In the genomic region with DNA sequence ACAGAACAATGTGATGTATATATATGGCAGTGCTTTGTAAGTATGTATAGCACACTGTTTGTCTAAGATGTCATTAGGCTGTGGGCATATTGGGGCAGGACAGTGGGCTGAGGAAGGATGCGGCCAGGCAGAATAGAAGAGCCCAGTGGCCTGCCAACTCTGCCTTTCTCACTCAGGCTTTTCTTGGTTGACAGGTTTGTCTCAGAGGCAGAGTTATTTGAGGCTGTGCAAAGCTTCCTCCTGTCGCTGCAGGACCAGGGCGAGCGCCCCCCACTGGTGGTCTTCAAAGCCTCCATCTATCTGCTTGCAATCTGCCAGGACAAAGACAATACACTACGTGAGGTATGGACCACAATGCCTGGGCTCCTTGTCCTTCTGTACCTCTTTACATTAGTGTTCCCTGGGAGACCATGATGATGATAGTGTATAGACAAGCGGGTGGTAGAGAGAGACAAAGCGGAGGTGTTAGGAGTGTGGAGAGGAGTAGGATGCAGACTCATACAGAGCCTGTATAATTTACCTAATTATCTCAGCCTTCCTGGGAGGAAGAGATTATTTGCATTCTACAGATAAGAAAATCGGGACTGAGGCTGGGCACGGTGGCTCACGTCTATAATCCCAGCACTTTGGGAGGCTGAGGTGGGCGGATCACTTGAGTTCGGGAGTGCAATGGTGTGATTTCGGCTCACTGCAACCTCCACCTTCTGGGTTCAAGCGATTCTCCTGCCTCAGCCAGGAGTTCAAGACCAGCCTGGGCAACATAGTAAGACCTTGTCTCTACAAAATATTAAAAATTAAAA, we compare ENCODE assay signal across 8 cellular contexts. TPM values are rescaled to one million over a fixed set of nuclear protein-coding genes. Genes with fewer than 3 reads are reported as not detected.
DNase-seq lines count a peak whose midpoint lies in the region; ATAC-seq and TF ChIP-seq lines count a peak whose summit lies in the region.
"Had no signal": no experiment of that assay in that cellular context is flagged by ENCODE, and none has a peak within 500 bp of the region (broad histone marks: within the 10 kb centered on the region; RNA-seq: fewer than 3 reads in every experiment).

No MANE protein-coding gene starts in this region.

- peak; percentile 83 for TF ChIP-seq CTCF in GM12874 (IDR thresholded peaks at IDR 0.05; ENCODE audit: insufficient read depth, low read depth, low read length)
- peak; percentile 38 for TF ChIP-seq CTCF in kidney epithelial cell (IDR thresholded peaks at IDR 0.05; ENCODE audit: insufficient read depth, low read length, poor library complexity, severe bottlenecking)

- no peaks in the 10 kb centered on the region for H3K27me3 ChIP-seq in kidney epithelial cell (ENCODE audit: control insufficient read depth, insufficient read depth, low read length)
- H3K27me3 ChIP-seq: SJSA1 had no signal

- peak; percentile 42 for ATAC-seq in activated T-helper 17 cell treated with anti-CD3 and anti-CD28 coated beads, Interleukin-2, amount 50 U/mL, for 72 hours (replicated peaks)
- no peak for ATAC-seq in HG03571 (IDR thresholded peaks at IDR 0.05; ENCODE audit: unreplicated experiment)
- ATAC-seq in HG03442 (IDR thresholded peaks at IDR 0.05; ENCODE audit: unreplicated experiment) = no peak

- DNase-seq in NCI-H1694 treated with DMSO at 0.1 percent for 48 hours (lab: John Stamatoyannopoulos, UW) (peak; percentile 32), kidney epithelial cell (ENCODE audit: low read depth) (no peak), mesenteric fat pad (ENCODE audit: low spot score) (no peak)

- no peak overlapping the region for H3K4me3 ChIP-seq in kidney epithelial cell (ENCODE audit: low read depth, low read length)
- H3K4me3 ChIP-seq: SJSA1 had no signal

- H3K36me3 ChIP-seq in kidney epithelial cell (ENCODE audit: control insufficient read depth, insufficient read depth, low read length) = no peaks in the 10 kb centered on the region
- H3K36me3 ChIP-seq: SJSA1 had no signal

- no peaks in the 10 kb centered on the region for H3K36me3 Mint-ChIP-seq in activated T-helper 17 cell treated with anti-CD3 and anti-CD28 coated beads, Interleukin-2, amount 50 U/mL, for 72 hours (ENCODE audit: low read depth)

- H3K4me1 Mint-ChIP-seq in activated T-helper 17 cell treated with anti-CD3 and anti-CD28 coated beads, Interleukin-2, amount 50 U/mL, for 72 hours = peaks cover 6% of the 10 kb centered on the region

- no peaks in the 10 kb centered on the region for H3K27me3 Mint-ChIP-seq in activated T-helper 17 cell treated with anti-CD3 and anti-CD28 coated beads, Interleukin-2, amount 50 U/mL, for 72 hours

- H3K9me3 Mint-ChIP-seq in activated T-helper 17 cell treated with anti-CD3 and anti-CD28 coated beads, Interleukin-2, amount 50 U/mL, for 72 hours = no peaks in the 10 kb centered on the region

- H3K27ac Mint-ChIP-seq in activated T-helper 17 cell treated with anti-CD3 and anti-CD28 coated beads, Interleukin-2, amount 50 U/mL, for 72 hours = peak overlapping the region; percentile 50

- H3K4me3 Mint-ChIP-seq in activated T-helper 17 cell treated with anti-CD3 and anti-CD28 coated beads, Interleukin-2, amount 50 U/mL, for 72 hours = no peak overlapping the region

RNA-seq across cellular contexts. Expression of gene CCDC134, which starts 37.3 kb away (rescaled TPM):
- total RNA-seq in activated T-helper 17 cell treated with anti-CD3 and anti-CD28 coated beads, Interleukin-2, amount 50 U/mL, for 72 hours = 10 to 100 TPM; 21.6 to 22.3 TPM
- total RNA-seq in kidney epithelial cell (10.3 and 13.3 TPM in 2 replicates), mesenteric fat pad (4.1 TPM)
